Comparison of ENCODE assay signal across 28 cellular contexts in genomic region chr14:33957993-33958392, GRCh38. TPM values are rescaled to one million over a fixed set of nuclear protein-coding genes. Genes with fewer than 3 reads are reported as not detected.
"Had no signal": no experiment of that assay in that cellular context is flagged by ENCODE, and none has a peak within 500 bp of the region (broad histone marks: within the 10 kb centered on the region; RNA-seq: fewer than 3 reads in every experiment).

No MANE protein-coding gene starts in this region.

- H2AFZ ChIP-seq: neural progenitor cell, parathyroid adenoma had no signal

- H3K27ac ChIP-seq: neural progenitor cell, ovary, parathyroid adenoma, psoas muscle, skin epidermis, spleen, suprapubic skin, testis, tibial artery, transverse colon, upper lobe of right lung, uterus had no signal

- H3K9me3 ChIP-seq: ovary, psoas muscle, suprapubic skin, testis, tibial artery, transverse colon, upper lobe of right lung, uterus had no signal

- H3K4me3 ChIP-seq: neural progenitor cell, ovary, psoas muscle, skin epidermis, smooth muscle cell, spleen, suprapubic skin, testis, tibial artery, transverse colon, upper lobe of right lung, uterus had no signal

- H3K27me3 ChIP-seq: neural progenitor cell, ovary, suprapubic skin, testis, transverse colon, upper lobe of right lung, uterus had no signal

- H3K79me2 ChIP-seq: parathyroid adenoma had no signal

- H3K36me3 ChIP-seq: neural progenitor cell, ovary, spleen, suprapubic skin, tibial artery, transverse colon, upper lobe of right lung, uterus had no signal

- H3K4me2 ChIP-seq: neural progenitor cell, smooth muscle cell had no signal

- ATAC-seq: natural killer cell; psoas muscle; sciatic nerve; stimulated activated memory B cell treated with anti-CD40 and anti-IgM and Interleukin-4, amounts not matched to agents 10 μg/mL and 1 μg/mL and 100 μg/mL, for 72 hours; stimulated activated naive CD8-positive, alpha-beta T cell treated with anti-CD3 and anti-CD28 coated beads, Interleukin-15, amount 100 ng/mL, for 72 hours; stimulated activated naive CD8-positive, alpha-beta T cell treated with anti-CD3 and anti-CD28 coated beads, Interleukin-15, Interleukin-2, amounts not matched to agents 100 U/mL and 50 U/mL, for 24 hours had no signal

- DNase-seq: natural killer cell; occipital lobe; ovary; posterior cingulate gyrus; psoas muscle; spleen; stimulated activated CD4-positive, alpha-beta T cell treated with anti-CD3 and anti-CD28 coated beads, Interleukin-12 subunit alpha, Interleukin-12 subunit beta, amount 100 ng/mL, for 4 hours; stimulated activated CD4-positive, alpha-beta T cell treated with anti-CD3 and anti-CD28 coated beads, Interleukin-1b, Interleukin-23, amount 100 ng/mL, for 48 hours; stimulated activated CD4-positive, alpha-beta T cell treated with anti-CD3 and anti-CD28 coated beads, Interleukin-4, amount 100 ng/mL, for 1 hour; stimulated activated CD4-positive, alpha-beta T cell treated with anti-CD3 and anti-CD28 coated beads, Interleukin-4, amount 100 ng/mL, for 4 hours; stimulated activated CD8-positive, alpha-beta memory T cell treated with anti-CD3 and anti-CD28 coated beads, Interleukin-4, amount 100 ng/mL, for 48 hours; stimulated activated naive CD4-positive, alpha-beta T cell; stimulated activated naive CD8-positive, alpha-beta T cell treated with anti-CD3 and anti-CD28 coated beads, Interleukin-15, amount 100 ng/mL, for 72 hours; stimulated activated naive CD8-positive, alpha-beta T cell treated with anti-CD3 and anti-CD28 coated beads, Interleukin-15, Interleukin-2, amounts not matched to agents 100 U/mL and 50 U/mL, for 24 hours; substantia nigra; testis; tibial artery; transverse colon; upper lobe of right lung; uterus had no signal

- H3K4me1 ChIP-seq: parathyroid adenoma, psoas muscle, spleen, testis, transverse colon, upper lobe of right lung, uterus had no signal

- H3K9ac ChIP-seq: neural progenitor cell, parathyroid adenoma had no signal

RNA-seq across cellular contexts. Expression of gene EGLN3, which starts 7.1 kb away (rescaled TPM):
- polyA plus RNA-seq: neural cell had no signal
